2 cellular contexts compared by ENCODE assay signal in genomic region chr6:157455731-157456523, GRCh38.
TF ChIP-seq lines count a peak whose summit lies in the region.

No MANE protein-coding gene starts in this region.

TF ChIP-seq in liver, 16 proteins besides CTCF, POLR2A, EP300 and RAD21 (continued from another document):
- TF ChIP-seq EGR1 (IDR thresholded peaks at IDR 0.05; ENCODE audit: low read depth in 2 of 2) = no peak

TF ChIP-seq in HepG2, 621 proteins besides CTCF, POLR2A, EP300 and RAD21 (continued from another document):
- no peak for TF ChIP-seq ZFP1 (CRISPR knock-in tag; IDR thresholded peaks at IDR 0.05)
- no peak for TF ChIP-seq ZBTB40 (IDR thresholded peaks at IDR 0.05)
- no peak for TF ChIP-seq ZBTB40 (CRISPR knock-in tag; IDR thresholded peaks at IDR 0.05)
- no peak for TF ChIP-seq ZNF549 (CRISPR knock-in tag; IDR thresholded peaks at IDR 0.05)
- no peak for TF ChIP-seq ATF3 (CRISPR knock-in tag; IDR thresholded peaks at IDR 0.05)
- TF ChIP-seq PATZ1 (CRISPR knock-in tag; IDR thresholded peaks at IDR 0.05) = no peak
- no peak for TF ChIP-seq ZNF75D (CRISPR knock-in tag; IDR thresholded peaks at IDR 0.05; ENCODE audit: borderline replicate concordance)
- TF ChIP-seq ZNF546 (CRISPR knock-in tag; conservative IDR thresholded peaks at IDR 0.05) = no peak
- no peak for TF ChIP-seq ZNF724P (CRISPR knock-in tag; IDR thresholded peaks at IDR 0.05; ENCODE audit: borderline replicate concordance)
- no peak for TF ChIP-seq NBN (conservative IDR thresholded peaks at IDR 0.05)
- TF ChIP-seq MBD4 (IDR thresholded peaks at IDR 0.05; ENCODE audit: borderline replicate concordance, low read length) = no peak
- TF ChIP-seq DBP (CRISPR knock-in tag; IDR thresholded peaks at IDR 0.05; ENCODE audit: not compliant biosample characterization) = no peak
- no peak for TF ChIP-seq ZSCAN25 (CRISPR knock-in tag; IDR thresholded peaks at IDR 0.05)
- TF ChIP-seq ATM (IDR thresholded peaks at IDR 0.05; ENCODE audit: borderline replicate concordance) = no peak
- no peak for TF ChIP-seq ZBTB49 (CRISPR knock-in tag; IDR thresholded peaks at IDR 0.05; ENCODE audit: borderline replicate concordance)
